1 cellular context compared by ENCODE assay signal in the genomic region with DNA sequence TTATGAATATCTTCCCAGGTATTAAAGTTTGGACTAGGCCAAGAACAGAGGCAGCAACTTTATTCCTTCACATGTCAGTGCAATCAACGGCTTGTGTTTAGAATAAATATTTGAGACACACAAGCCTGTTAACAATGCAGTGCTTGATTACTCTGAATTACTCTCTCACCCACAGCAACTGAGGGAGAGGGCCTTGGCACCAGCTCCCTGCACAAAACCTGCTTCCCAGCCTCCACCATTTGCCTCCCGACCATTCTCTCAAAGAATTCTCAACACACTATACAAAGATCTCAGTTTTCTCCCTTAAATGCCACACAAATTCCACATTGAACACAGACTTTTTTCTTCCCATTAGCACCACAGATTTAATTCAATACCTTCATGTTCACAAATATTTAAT.
TF ChIP-seq lines count a peak whose summit lies in the region.

No MANE protein-coding gene starts in this region.

TF ChIP-seq in H1, 55 proteins besides CTCF, POLR2A, EP300 and RAD21 (continued from another document):
- TF ChIP-seq CHD7 (IDR thresholded peaks at IDR 0.05; ENCODE audit: insufficient replicate concordance, low read length) (no peak), BACH1 (IDR thresholded peaks at IDR 0.05; ENCODE audit: low read length) (no peak), CBX5 (IDR thresholded peaks at IDR 0.05; ENCODE audit: low read depth, low read length) (no peak), HDAC6 (IDR thresholded peaks at IDR 0.05; ENCODE audit: low read depth, low read length) (no peak), TBP (IDR thresholded peaks at IDR 0.05; ENCODE audit: low read depth, low read length) (no peak), SP1 (IDR thresholded peaks at IDR 0.05; ENCODE audit: low read depth, low read length) (no peak), JUND (IDR thresholded peaks at IDR 0.05; ENCODE audit: low read length) (no peak), POLR2AphosphoS5 (IDR thresholded peaks at IDR 0.05; ENCODE audit: low read depth, low read length) (no peak), NRF1 (IDR thresholded peaks at IDR 0.05; ENCODE audit: low read depth, low read length) (no peak)
- TF ChIP-seq, protein P1, sequence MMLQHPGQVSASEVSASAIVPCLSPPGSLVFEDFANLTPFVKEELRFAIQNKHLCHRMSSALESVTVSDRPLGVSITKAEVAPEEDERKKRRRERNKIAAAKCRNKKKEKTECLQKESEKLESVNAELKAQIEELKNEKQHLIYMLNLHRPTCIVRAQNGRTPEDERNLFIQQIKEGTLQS (IDR thresholded peaks at IDR 0.05; ENCODE audit: insufficient read depth, low read depth, low read length), result no peak
- TF ChIP-seq, protein P2, sequence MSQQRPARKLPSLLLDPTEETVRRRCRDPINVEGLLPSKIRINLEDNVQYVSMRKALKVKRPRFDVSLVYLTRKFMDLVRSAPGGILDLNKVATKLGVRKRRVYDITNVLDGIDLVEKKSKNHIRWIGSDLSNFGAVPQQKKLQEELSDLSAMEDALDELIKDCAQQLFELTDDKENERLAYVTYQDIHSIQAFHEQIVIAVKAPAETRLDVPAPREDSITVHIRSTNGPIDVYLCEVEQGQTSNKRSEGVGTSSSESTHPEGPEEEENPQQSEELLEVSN (IDR thresholded peaks at IDR 0.05), result no peak
- TF ChIP-seq, protein P3, sequence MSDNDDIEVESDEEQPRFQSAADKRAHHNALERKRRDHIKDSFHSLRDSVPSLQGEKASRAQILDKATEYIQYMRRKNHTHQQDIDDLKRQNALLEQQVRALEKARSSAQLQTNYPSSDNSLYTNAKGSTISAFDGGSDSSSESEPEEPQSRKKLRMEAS (IDR thresholded peaks at IDR 0.05), result no peak
- TF ChIP-seq, protein P4, sequence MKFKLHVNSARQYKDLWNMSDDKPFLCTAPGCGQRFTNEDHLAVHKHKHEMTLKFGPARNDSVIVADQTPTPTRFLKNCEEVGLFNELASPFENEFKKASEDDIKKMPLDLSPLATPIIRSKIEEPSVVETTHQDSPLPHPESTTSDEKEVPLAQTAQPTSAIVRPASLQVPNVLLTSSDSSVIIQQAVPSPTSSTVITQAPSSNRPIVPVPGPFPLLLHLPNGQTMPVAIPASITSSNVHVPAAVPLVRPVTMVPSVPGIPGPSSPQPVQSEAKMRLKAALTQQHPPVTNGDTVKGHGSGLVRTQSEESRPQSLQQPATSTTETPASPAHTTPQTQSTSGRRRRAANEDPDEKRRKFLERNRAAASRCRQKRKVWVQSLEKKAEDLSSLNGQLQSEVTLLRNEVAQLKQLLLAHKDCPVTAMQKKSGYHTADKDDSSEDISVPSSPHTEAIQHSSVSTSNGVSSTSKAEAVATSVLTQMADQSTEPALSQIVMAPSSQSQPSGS (IDR thresholded peaks at IDR 0.05; ENCODE audit: low read length), result no peak
